Comparison of ENCODE assay signal across 15 cellular contexts in the genomic region with DNA sequence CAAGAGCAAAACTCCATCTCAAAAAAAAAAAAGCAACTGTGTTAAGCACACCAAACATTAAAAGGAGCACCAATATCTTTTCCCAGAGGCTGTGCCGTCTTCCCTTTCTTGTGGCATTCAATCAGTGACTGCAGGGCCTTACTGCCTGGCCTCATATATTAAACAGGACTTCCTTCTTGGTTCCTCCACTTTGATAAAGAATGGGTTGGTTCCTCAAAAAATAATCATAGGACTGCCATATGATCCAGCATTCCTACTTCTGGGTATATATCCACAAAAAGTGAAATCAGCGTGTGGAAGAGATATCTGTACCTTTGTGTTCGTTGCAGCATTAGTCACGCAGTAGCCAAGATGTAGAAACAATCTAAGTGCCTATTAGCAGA. TPM values are rescaled to one million over a fixed set of nuclear protein-coding genes. Genes with fewer than 3 reads are reported as not detected.
DNase-seq lines count a peak whose midpoint lies in the region; ATAC-seq and TF ChIP-seq lines count a peak whose summit lies in the region.
"Had no signal": no experiment of that assay in that cellular context is flagged by ENCODE, and none has a peak within 500 bp of the region (broad histone marks: within the 10 kb centered on the region; RNA-seq: fewer than 3 reads in every experiment).

No MANE protein-coding gene starts in this region.

- H3K9me3 Mint-ChIP-seq in CD14-positive monocyte (no peaks in the 10 kb centered on the region), IgD-negative memory B cell (no peaks in the 10 kb centered on the region), activated B cell treated with CpG ODN at 0.5 μM for 24 hours (no peaks in the 10 kb centered on the region)

- peaks cover 37% of the 10 kb centered on the region for H3K4me1 Mint-ChIP-seq in CD14-positive monocyte
- peaks cover 30 to 39% (median 30%) of the 10 kb centered on the region in 3 donors for H3K4me1 Mint-ChIP-seq in IgD-negative memory B cell
- peaks cover 47% of the 10 kb centered on the region for H3K4me1 Mint-ChIP-seq in activated B cell treated with CpG ODN at 0.5 μM for 24 hours

- H3K27ac ChIP-seq in gastrocnemius medialis, result peak overlapping the region; percentile 80 to 100 (median 88)
- H3K27ac ChIP-seq: PC-9 had no signal

- no peak for ATAC-seq in activated B cell treated with CpG ODN at 0.5 μM for 24 hours (ENCODE audit: low read depth)
- no peak for ATAC-seq in gastrocnemius medialis
- no peak for ATAC-seq in HG02970 (IDR thresholded peaks at IDR 0.05; ENCODE audit: low FRiP score, unreplicated experiment)

- H3K4me3 Mint-ChIP-seq in CD14-positive monocyte (no peak overlapping the region), IgD-negative memory B cell (peak overlapping the region in 1 of 4 donors; percentile 1), activated B cell treated with CpG ODN at 0.5 μM for 24 hours (no peak overlapping the region)

- intact Hi-C loops in CD14-positive monocyte (cut with micrococcal nuclease), result loop anchor here (5.0 to 10.0 kb wide), 4 partner anchors 40 to 200 kb away; a partner anchor contains a TSS
- intact Hi-C loops in activated B cell treated with CpG ODN at 0.5 μM for 24 hours (cut with micrococcal nuclease), result loop anchor here (1.0 to 5.0 kb wide), 6 partner anchors 73 to 255 kb away; a partner anchor contains a TSS
- intact Hi-C loops in gastrocnemius medialis (cut with DNase I; ENCODE audit: low total_unique reads), result no loop called here

- TF ChIP-seq CTCF in CD14-positive monocyte (IDR thresholded peaks at IDR 0.05) (no peak), activated B cell treated with CpG ODN at 0.5 μM for 24 hours (IDR thresholded peaks at IDR 0.05) (no peak), gastrocnemius medialis (IDR thresholded peaks at IDR 0.05 in 4 of 5, conservative IDR thresholded peaks at IDR 0.05 in 1 of 5) (no peak)

- no peaks in the 10 kb centered on the region for H3K36me3 Mint-ChIP-seq in CD14-positive monocyte
- peaks cover 3% of the 10 kb centered on the region for H3K36me3 Mint-ChIP-seq in IgD-negative memory B cell
- H3K36me3 Mint-ChIP-seq in activated B cell treated with CpG ODN at 0.5 μM for 24 hours (ENCODE audit: low read depth), result no peaks in the 10 kb centered on the region

- in situ Hi-C loops in gastrocnemius medialis (cut with MboI; ENCODE audit: low sequenced_read_pairs in 4 of 4), result loop anchor here in 1 of 4 donors (25.0 kb wide), 1 partner anchor 115 kb away; no protein-coding TSS in a partner anchor

- CTCF ChIA-PET in activated B cell treated with CpG ODN at 0.5 μM for 24 hours (lab: Charles Lee), result interaction anchor here (1.1 to 1.8 kb wide), 3 partner anchors 10 to 87 kb away, joined by 4 to 12 read pairs (median 9); a partner anchor contains a TSS

- POLR2A ChIA-PET in activated B cell treated with CpG ODN at 0.5 μM for 24 hours (lab: Charles Lee), result interaction anchor here (1.4 to 2.1 kb wide), 4 partner anchors 41 to 287 kb away, joined by 3 to 19 read pairs (median 16); a partner anchor contains a TSS

- H3K27me3 ChIP-seq in gastrocnemius medialis, result no peaks in the 10 kb centered on the region

- no peak for DNase-seq in CD14-positive monocyte (ENCODE audit: low spot score)
- DNase-seq in activated B cell treated with CpG ODN at 0.5 μM for 24 hours, result no peak
- no peak for DNase-seq in gastrocnemius medialis
- DNase-seq in GM19240 (ENCODE audit: insufficient read length, low spot score), result no peak
- DNase-seq in HUDEP-2 (lab: John Stamatoyannopoulos, UW; ENCODE audit: unreplicated experiment in 76 of 76), result no peak
- no peak for DNase-seq in SK-N-DZ (ENCODE audit: low spot score)
- DNase-seq: activated effector memory CD4-positive, alpha-beta T cell treated with Interleukin-2 at 50 U/mL for 16 hours; DMS153; GOT3; NCI-H1930; NCI-H524; PC-9; SW 1271 had no signal

- H3K27me3 Mint-ChIP-seq in CD14-positive monocyte (ENCODE audit: low read depth in 3 of 3), result peaks cover 0 to 2% (median 0%) of the 10 kb centered on the region in 3 donors
- H3K27me3 Mint-ChIP-seq in IgD-negative memory B cell, result no peaks in the 10 kb centered on the region
- no peaks in the 10 kb centered on the region for H3K27me3 Mint-ChIP-seq in activated B cell treated with CpG ODN at 0.5 μM for 24 hours

- peak overlapping the region; percentile 79 to 91 (median 87) for H3K27ac Mint-ChIP-seq in CD14-positive monocyte
- peak overlapping the region in 2 of 3 donors; percentile 73 to 91 for H3K27ac Mint-ChIP-seq in IgD-negative memory B cell
- peak overlapping the region; percentile 78 for H3K27ac Mint-ChIP-seq in activated B cell treated with CpG ODN at 0.5 μM for 24 hours

- no peak for TF ChIP-seq POLR2A in gastrocnemius medialis (IDR thresholded peaks at IDR 0.05)

- H3K9me3 ChIP-seq in gastrocnemius medialis, result no peaks in the 10 kb centered on the region

- H3K4me1 ChIP-seq in gastrocnemius medialis, result peaks cover 43 to 52% of the 10 kb centered on the region in 2 donors

- H3K36me3 ChIP-seq in gastrocnemius medialis, result no peaks in the 10 kb centered on the region

- H3K4me3 ChIP-seq in gastrocnemius medialis, result no peak overlapping the region
- H3K4me3 ChIP-seq: PC-9 had no signal

RNA-seq across cellular contexts. Expression of a gene that starts 40.3 kb away (rescaled TPM):
- polyA plus RNA-seq in CD14-positive monocyte (1 to 10 TPM; 2.4 TPM), IgD-negative memory B cell (10.9 TPM)
- total RNA-seq in activated B cell treated with CpG ODN at 0.5 μM for 24 hours (8.3 and 8.4 TPM in 2 replicates), gastrocnemius medialis (10 to 100 TPM in 3 of 4 donors, 1 to 10 TPM in 1; 9.0 to 31.8 (median 16.9) TPM)
- polyA plus RNA-seq in SK-N-DZ (2014; cell fraction: cytosol; rRNA removed), result 4.0 and 7.0 TPM in 2 replicates
- polyA plus RNA-seq in SK-N-DZ (2014; cell fraction: nucleus; rRNA removed), result 3.7 and 7.7 TPM in 2 replicates

RNA-seq across cellular contexts. Expression of a gene that starts 46.7 kb away (rescaled TPM):
- polyA plus RNA-seq in CD14-positive monocyte (1 to 10 TPM; 3.3 to 5.0 TPM), IgD-negative memory B cell (13.6 TPM)
- total RNA-seq in activated B cell treated with CpG ODN at 0.5 μM for 24 hours (9.7 and 12.4 TPM in 2 replicates), gastrocnemius medialis (10 to 100 TPM; 16.1 to 18.0 (median 17.0) TPM)
- polyA plus RNA-seq in SK-N-DZ (2014; cell fraction: cytosol; rRNA removed), result 8.1 and 13.1 TPM in 2 replicates
- 11.7 and 17.4 TPM in 2 replicates for polyA plus RNA-seq in SK-N-DZ (2014; cell fraction: nucleus; rRNA removed)
